ENCODE assay signal across 7 cellular contexts in genomic region chr7:72924748-72925545, GRCh38. TPM values are rescaled to one million over a fixed set of nuclear protein-coding genes. Genes with fewer than 3 reads are reported as not detected.
DNase-seq lines count a peak whose midpoint lies in the region; ATAC-seq and TF ChIP-seq lines count a peak whose summit lies in the region.

Gene POM121, plus strand, starts transcription at chr7:72925095. Its CDS starts 27 bp downstream, at chr7:72925122.

- peaks cover 23% of the 10 kb centered on the region for H3K4me1 Mint-ChIP-seq in T-helper 2 cell treated with Interferon-gamma antibody and Interleukin-4, amounts not matched to agents 5 μg/mL and 100 μg/mL, for 36 hours (ENCODE audit: low read depth)

- H3K4me3 ChIP-seq in ascending aorta, result peak within 1 kb of the TSS; percentile 78 to 91

- peak within 1 kb of the TSS; percentile 100 for H3K27ac Mint-ChIP-seq in T-helper 2 cell treated with Interferon-gamma antibody and Interleukin-4, amounts not matched to agents 5 μg/mL and 100 μg/mL, for 36 hours

- H3K9me3 ChIP-seq in ascending aorta, result no peaks in the 10 kb centered on the region

- no peaks in the 10 kb centered on the region for H3K27me3 Mint-ChIP-seq in T-helper 2 cell treated with Interferon-gamma antibody and Interleukin-4, amounts not matched to agents 5 μg/mL and 100 μg/mL, for 36 hours (ENCODE audit: low read depth)

- no peaks in the 10 kb centered on the region for H3K9me3 Mint-ChIP-seq in T-helper 2 cell treated with Interferon-gamma antibody and Interleukin-4, amounts not matched to agents 5 μg/mL and 100 μg/mL, for 36 hours

- peaks cover 3 to 17% of the 10 kb centered on the region in 2 donors for H3K4me1 ChIP-seq in ascending aorta

- intact Hi-C loops in ascending aorta (cut with DNase I), result loop anchor here (5.0 kb wide), 1 partner anchor 93 kb away; no protein-coding TSS in a partner anchor

- DNase-seq in NCI-H1694 treated with DMSO at 0.1 percent for 48 hours (lab: John Stamatoyannopoulos, UW) (peak; percentile 62), ascending aorta (ENCODE audit: low spot score in 2 of 2) (peak; percentile 31 to 91), hepatic stellate cell (ENCODE audit: low spot score) (peak; percentile 90), retina (peak; percentile 93)
- DNase-seq in T-helper 2 cell treated with Interferon-gamma antibody and Interleukin-4, amounts not matched to agents 5 μg/mL and 100 μg/mL, for 36 hours (ENCODE audit: low spot score), result peak; percentile 85

- no peaks in the 10 kb centered on the region for H3K27me3 ChIP-seq in ascending aorta

- H3K36me3 ChIP-seq in ascending aorta, result peaks cover 30 to 35% of the 10 kb centered on the region in 2 donors

- TF ChIP-seq CTCF in ascending aorta (IDR thresholded peaks at IDR 0.05), result no peak

- H3K4me3 Mint-ChIP-seq in T-helper 2 cell treated with Interferon-gamma antibody and Interleukin-4, amounts not matched to agents 5 μg/mL and 100 μg/mL, for 36 hours, result peak within 1 kb of the TSS; percentile 100

- ATAC-seq in GM18502 (IDR thresholded peaks at IDR 0.05; ENCODE audit: poor library complexity, unreplicated experiment) (peak; percentile 84), HG02884 (IDR thresholded peaks at IDR 0.05; ENCODE audit: unreplicated experiment) (peak; percentile 78)

- H3K27ac ChIP-seq in ascending aorta, result peak within 1 kb of the TSS; percentile 83 to 92

- peaks cover 45% of the 10 kb centered on the region for H3K36me3 Mint-ChIP-seq in T-helper 2 cell treated with Interferon-gamma antibody and Interleukin-4, amounts not matched to agents 5 μg/mL and 100 μg/mL, for 36 hours (ENCODE audit: low read depth)

RNA-seq across cellular contexts. Expression of gene POM121, which starts in this region (rescaled TPM):
- 39.8 TPM for total RNA-seq in ascending aorta

Comparison
In these comparisons a context has a peak if more than half of its experiments do, and no peak if none do; other contexts are left out.
1. Peak in every context shown above with its lines: DNase-seq, ATAC-seq, H3K4me3 ChIP-seq and H3K27ac ChIP-seq.